Comparison of ENCODE assay signal across 1 cellular context in the genomic region with DNA sequence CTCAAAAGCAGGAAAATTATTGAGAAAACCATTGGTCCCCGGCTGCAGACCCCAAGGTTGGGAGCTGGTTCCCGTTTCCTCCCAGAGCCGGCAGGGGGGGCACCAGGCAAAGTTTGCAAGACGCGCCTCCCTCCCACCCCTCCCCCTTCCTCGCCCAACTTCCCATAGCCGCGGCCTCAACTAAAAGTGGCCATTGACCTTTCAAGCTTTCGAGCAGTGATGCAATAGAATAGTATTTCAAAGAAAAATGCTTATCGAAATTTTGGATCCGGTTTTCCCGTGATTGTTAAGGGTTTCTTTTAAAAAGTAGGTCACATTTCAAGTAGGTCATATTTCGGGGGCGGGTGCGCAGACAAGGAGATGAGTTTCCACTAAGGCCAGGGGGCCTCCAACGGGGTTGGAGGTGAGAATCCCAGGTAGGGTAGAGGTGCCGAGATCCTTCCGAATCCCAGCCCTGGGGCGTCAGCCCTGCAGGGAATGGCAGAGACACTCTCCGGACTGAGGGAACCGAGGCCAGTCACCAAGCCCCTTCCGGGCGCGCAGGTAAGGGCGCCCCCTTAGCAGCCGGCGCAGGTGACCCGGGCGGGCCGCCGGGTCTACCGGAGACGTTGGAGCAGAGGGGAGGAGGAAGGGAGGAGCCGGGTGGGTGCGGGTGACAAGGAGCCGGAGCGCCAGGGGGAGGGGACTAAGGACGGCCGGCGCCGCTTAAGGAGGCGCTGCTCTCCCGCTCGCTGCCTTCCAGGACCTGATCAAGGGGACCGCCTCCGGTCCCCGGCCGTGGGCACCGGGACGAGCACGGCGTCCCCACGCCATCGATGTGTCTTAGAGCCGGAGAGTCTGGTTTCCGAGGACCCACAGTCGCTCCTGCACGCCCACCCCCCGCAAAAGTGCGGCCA.
TF ChIP-seq lines count a peak whose summit lies in the region.

No MANE protein-coding gene starts in this region.

TF ChIP-seq in SK-N-SH, 30 proteins besides CTCF, POLR2A, EP300 and RAD21 (continued from another document):
- TF ChIP-seq, protein P1, sequence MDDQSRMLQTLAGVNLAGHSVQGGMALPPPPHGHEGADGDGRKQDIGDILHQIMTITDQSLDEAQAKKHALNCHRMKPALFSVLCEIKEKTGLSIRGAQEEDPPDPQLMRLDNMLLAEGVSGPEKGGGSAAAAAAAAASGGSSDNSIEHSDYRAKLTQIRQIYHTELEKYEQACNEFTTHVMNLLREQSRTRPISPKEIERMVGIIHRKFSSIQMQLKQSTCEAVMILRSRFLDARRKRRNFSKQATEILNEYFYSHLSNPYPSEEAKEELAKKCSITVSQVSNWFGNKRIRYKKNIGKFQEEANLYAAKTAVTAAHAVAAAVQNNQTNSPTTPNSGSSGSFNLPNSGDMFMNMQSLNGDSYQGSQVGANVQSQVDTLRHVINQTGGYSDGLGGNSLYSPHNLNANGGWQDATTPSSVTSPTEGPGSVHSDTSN (IDR thresholded peaks at IDR 0.05): no peak
- TF ChIP-seq YY1 (IDR thresholded peaks at IDR 0.05; ENCODE audit: low read depth): no peak; the same call in 1 of the 2 replicates
- no peak for TF ChIP-seq RXRA (IDR thresholded peaks at IDR 0.05; ENCODE audit: borderline replicate concordance, low read depth)
- peak; percentile 83 for TF ChIP-seq SMC3 (IDR thresholded peaks at IDR 0.05; ENCODE audit: low read depth, low read length)
- TF ChIP-seq FOSL2 (IDR thresholded peaks at IDR 0.05; ENCODE audit: borderline replicate concordance, low read depth): no peak
- no peak; the same call in none of the 2 replicates for TF ChIP-seq MXI1 (IDR thresholded peaks at IDR 0.05; ENCODE audit: low read depth, low read length)
- TF ChIP-seq, protein P2, sequence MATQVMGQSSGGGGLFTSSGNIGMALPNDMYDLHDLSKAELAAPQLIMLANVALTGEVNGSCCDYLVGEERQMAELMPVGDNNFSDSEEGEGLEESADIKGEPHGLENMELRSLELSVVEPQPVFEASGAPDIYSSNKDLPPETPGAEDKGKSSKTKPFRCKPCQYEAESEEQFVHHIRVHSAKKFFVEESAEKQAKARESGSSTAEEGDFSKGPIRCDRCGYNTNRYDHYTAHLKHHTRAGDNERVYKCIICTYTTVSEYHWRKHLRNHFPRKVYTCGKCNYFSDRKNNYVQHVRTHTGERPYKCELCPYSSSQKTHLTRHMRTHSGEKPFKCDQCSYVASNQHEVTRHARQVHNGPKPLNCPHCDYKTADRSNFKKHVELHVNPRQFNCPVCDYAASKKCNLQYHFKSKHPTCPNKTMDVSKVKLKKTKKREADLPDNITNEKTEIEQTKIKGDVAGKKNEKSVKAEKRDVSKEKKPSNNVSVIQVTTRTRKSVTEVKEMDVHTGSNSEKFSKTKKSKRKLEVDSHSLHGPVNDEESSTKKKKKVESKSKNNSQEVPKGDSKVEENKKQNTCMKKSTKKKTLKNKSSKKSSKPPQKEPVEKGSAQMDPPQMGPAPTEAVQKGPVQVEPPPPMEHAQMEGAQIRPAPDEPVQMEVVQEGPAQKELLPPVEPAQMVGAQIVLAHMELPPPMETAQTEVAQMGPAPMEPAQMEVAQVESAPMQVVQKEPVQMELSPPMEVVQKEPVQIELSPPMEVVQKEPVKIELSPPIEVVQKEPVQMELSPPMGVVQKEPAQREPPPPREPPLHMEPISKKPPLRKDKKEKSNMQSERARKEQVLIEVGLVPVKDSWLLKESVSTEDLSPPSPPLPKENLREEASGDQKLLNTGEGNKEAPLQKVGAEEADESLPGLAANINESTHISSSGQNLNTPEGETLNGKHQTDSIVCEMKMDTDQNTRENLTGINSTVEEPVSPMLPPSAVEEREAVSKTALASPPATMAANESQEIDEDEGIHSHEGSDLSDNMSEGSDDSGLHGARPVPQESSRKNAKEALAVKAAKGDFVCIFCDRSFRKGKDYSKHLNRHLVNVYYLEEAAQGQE (IDR thresholded peaks at IDR 0.05; ENCODE audit: low read depth, low read length): 0 out of 2 replicates have a peak, but pooled peaks have one; percentile 28
- no peak for TF ChIP-seq TEAD4 (IDR thresholded peaks at IDR 0.05; ENCODE audit: borderline replicate concordance, insufficient read depth)
- TF ChIP-seq, protein P3, sequence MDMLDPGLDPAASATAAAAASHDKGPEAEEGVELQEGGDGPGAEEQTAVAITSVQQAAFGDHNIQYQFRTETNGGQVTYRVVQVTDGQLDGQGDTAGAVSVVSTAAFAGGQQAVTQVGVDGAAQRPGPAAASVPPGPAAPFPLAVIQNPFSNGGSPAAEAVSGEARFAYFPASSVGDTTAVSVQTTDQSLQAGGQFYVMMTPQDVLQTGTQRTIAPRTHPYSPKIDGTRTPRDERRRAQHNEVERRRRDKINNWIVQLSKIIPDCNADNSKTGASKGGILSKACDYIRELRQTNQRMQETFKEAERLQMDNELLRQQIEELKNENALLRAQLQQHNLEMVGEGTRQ (IDR thresholded peaks at IDR 0.05; ENCODE audit: borderline replicate concordance, low read depth, low read length): no peak
- TF ChIP-seq CHD2 (IDR thresholded peaks at IDR 0.05; ENCODE audit: low read length, partially characterized antibody): peak; percentile 58
- no peak for TF ChIP-seq TAF1 (IDR thresholded peaks at IDR 0.05; ENCODE audit: borderline replicate concordance, low read depth, low read length)
